In genomic region chr21:45000637-45001133, GRCh38 we compare ENCODE assay signal across 15 cellular contexts.
DNase-seq lines count a peak whose midpoint lies in the region; ATAC-seq, FAIRE-seq and TF ChIP-seq lines count a peak whose summit lies in the region.
"Had no signal": no experiment of that assay in that cellular context is flagged by ENCODE, and none has a peak within 500 bp of the region (broad histone marks: within the 10 kb centered on the region; RNA-seq: fewer than 3 reads in every experiment).

No MANE protein-coding gene starts in this region.

- H3K4me1 Mint-ChIP-seq in type B pancreatic cell (ENCODE audit: unreplicated experiment), result no peaks in the 10 kb centered on the region

- H4K8ac ChIP-seq in H1 (ENCODE audit: extremely low read depth, insufficient read depth, low read length) (no peak overlapping the region), neuronal stem cell (ENCODE audit: low read depth, low read length) (no peak overlapping the region)

- no peak overlapping the region for H3K4me3 Mint-ChIP-seq in type B pancreatic cell

- no peak overlapping the region for H3K27ac ChIP-seq in H1 (ENCODE audit: low read depth, low read length)
- no peak overlapping the region for H3K27ac ChIP-seq in neuronal stem cell (replicated peaks; ENCODE audit: low read length)
- H3K27ac ChIP-seq: colonic mucosa, neutrophil, right lobe of liver had no signal

- no peak overlapping the region for H3K4me3 ChIP-seq in H1 (ENCODE audit: extremely low read depth in 1 of 4, insufficient read depth in 2 of 4, low read depth in 3 of 4, low read length in 4 of 4)
- H3K4me3 ChIP-seq in neuronal stem cell (ENCODE audit: low read length in 2 of 2), result no peak overlapping the region
- H3K4me3 ChIP-seq: colonic mucosa, HAP-1, right lobe of liver had no signal

- H2BK120ac ChIP-seq in H1 (replicated peaks; ENCODE audit: low read depth, low read length), result no peak overlapping the region
- no peak overlapping the region for H2BK120ac ChIP-seq in neuronal stem cell (ENCODE audit: low read depth, low read length)

- H3K9ac ChIP-seq in H1 (replicated peaks in 1 of 4; ENCODE audit: extremely low read depth in 1 of 4, low read depth in 3 of 4, low read length in 3 of 4) (no peak overlapping the region), neuronal stem cell (ENCODE audit: low read depth, low read length, poor library complexity) (peak overlapping the region; percentile 77)

- ATAC-seq in GM19455 (IDR thresholded peaks at IDR 0.05; ENCODE audit: unreplicated experiment) (no peak), HG02759 (IDR thresholded peaks at IDR 0.05; ENCODE audit: unreplicated experiment) (no peak), GM18909 (IDR thresholded peaks at IDR 0.05; ENCODE audit: poor library complexity, unreplicated experiment) (no peak)

- H3K23ac ChIP-seq in H1 (ENCODE audit: insufficient read length), result no peak overlapping the region
- H3K23ac ChIP-seq in neuronal stem cell (ENCODE audit: low read depth, low read length, poor library complexity), result peak overlapping the region; percentile 80

- H3K4me1 ChIP-seq in H1 (replicated peaks in 1 of 4; ENCODE audit: control insufficient read depth in 3 of 4, insufficient read depth in 4 of 4, low read length in 3 of 4), result peaks cover 0 to 3% (median 0%) of the 10 kb centered on the region in 4 experiments; a peak in 1 of 7 replicates
- H3K4me1 ChIP-seq in neuronal stem cell (ENCODE audit: control insufficient read depth in 2 of 2, insufficient read depth in 1 of 2, low read depth in 1 of 2, low read length in 2 of 2), result peaks cover 10 to 14% of the 10 kb centered on the region in 2 donors
- H3K4me1 ChIP-seq: colonic mucosa, HAP-1, right lobe of liver had no signal

- H3K9me3 Mint-ChIP-seq in type B pancreatic cell, result peaks cover 2% of the 10 kb centered on the region

- H4K5ac ChIP-seq in H1 (ENCODE audit: insufficient read length, low read depth, low read length), result no peak overlapping the region

- H2BK20ac ChIP-seq in H1 (ENCODE audit: low read length), result no peak overlapping the region

- no peaks in the 10 kb centered on the region for H3K27me3 Mint-ChIP-seq in type B pancreatic cell

- no peak overlapping the region for H3K4me2 ChIP-seq in H1 (ENCODE audit: insufficient read depth in 1 of 2, low read depth in 2 of 2, low read length in 2 of 2)
- H3K4me2 ChIP-seq in neuronal stem cell (ENCODE audit: insufficient read depth, low read length, poor library complexity, severe bottlenecking), result no peak overlapping the region

- H3K27ac Mint-ChIP-seq in type B pancreatic cell, result peak overlapping the region; percentile 69

- H3K79me1 ChIP-seq in H1 (ENCODE audit: low read depth, low read length) (no peaks in the 10 kb centered on the region), neuronal stem cell (ENCODE audit: low read depth, low read length) (no peaks in the 10 kb centered on the region)

- TF ChIP-seq RAD21 in H1 (IDR thresholded peaks at IDR 0.05 in 1 of 2, conservative IDR thresholded peaks at IDR 0.05 in 1 of 2; ENCODE audit: low read depth in 2 of 2, low read length in 2 of 2), result no peak

- H3K79me2 ChIP-seq in H1 (ENCODE audit: control insufficient read depth in 1 of 2, insufficient read depth in 2 of 2, low read length in 2 of 2), result no peaks in the 10 kb centered on the region

- H3K18ac ChIP-seq in H1 (ENCODE audit: extremely low read depth, low read length), result no peak overlapping the region
- peak overlapping the region; percentile 85 for H3K18ac ChIP-seq in neuronal stem cell (ENCODE audit: low read length)

- no peaks in the 10 kb centered on the region for H3K9me3 ChIP-seq in H1 (ENCODE audit: insufficient read depth in 2 of 2, low read depth in 1 of 2, low read length in 1 of 2)
- peaks cover 2 to 3% of the 10 kb centered on the region in 2 donors for H3K9me3 ChIP-seq in neuronal stem cell (replicated peaks in 1 of 2; ENCODE audit: control insufficient read depth in 2 of 2, insufficient read depth in 1 of 2, low read depth in 1 of 2, low read length in 2 of 2)
- H3K9me3 ChIP-seq: colonic mucosa, HAP-1, neutrophil, right lobe of liver had no signal

- 93% methylated on average over 25 of the region's 27 CpGs; no CpG with 5 or more reads in 1 of the 2 experiments for WGBS in H1 (ENCODE audit: extremely low coverage in 1 of 2, insufficient coverage in 1 of 2, insufficient read length in 1 of 2, insufficient replicate concordance in 2 of 2, low coverage in 1 of 2, low lambda C conversion rate in 2 of 2, missing lambda C conversion rate in 1 of 2), 2 experiments
- no CpG with 5 or more reads among the region's 27 CpGs for WGBS in neuronal stem cell (ENCODE audit: extremely low coverage in 2 of 2, insufficient read length in 2 of 2, insufficient replicate concordance in 1 of 2), 2 donors

- H3K23me2 ChIP-seq in H1 (ENCODE audit: low read depth, low read length), result no peaks in the 10 kb centered on the region

- H4K91ac ChIP-seq in H1 (replicated peaks; ENCODE audit: insufficient read length, low read length) (no peak overlapping the region), neuronal stem cell (ENCODE audit: low read depth, low read length, poor library complexity) (no peak overlapping the region)

- POLR2A ChIA-PET in H1 (lab: Charles Lee; ENCODE audit: partially characterized antibody), result interaction anchor here (1.5 kb wide), 1 partner anchor 9 kb away, joined by 4 read pairs; no protein-coding TSS in a partner anchor

- no peaks in the 10 kb centered on the region for H3K36me3 ChIP-seq in H1 (ENCODE audit: control insufficient read depth in 2 of 4, insufficient read depth in 4 of 4, low read length in 3 of 4)
- no peaks in the 10 kb centered on the region for H3K36me3 ChIP-seq in neuronal stem cell (replicated peaks in 1 of 2; ENCODE audit: control insufficient read depth in 2 of 2, insufficient read depth in 2 of 2, low read length in 2 of 2)
- H3K36me3 ChIP-seq: colonic mucosa, HAP-1, neutrophil, right lobe of liver had no signal

- H3K14ac ChIP-seq in H1 (ENCODE audit: insufficient read length) (no peak overlapping the region), neuronal stem cell (ENCODE audit: low read length) (no peak overlapping the region)

- TF ChIP-seq CTCF in H1 (IDR thresholded peaks at IDR 0.05; ENCODE audit: control extremely low read depth in 1 of 3, insufficient read depth in 1 of 3, low read depth in 1 of 3, low read length in 3 of 3) (no peak), type B pancreatic cell (conservative IDR thresholded peaks at IDR 0.05) (no peak)

- peak; percentile 56 for DNase-seq in activated effector memory CD4-positive, alpha-beta T cell treated with anti-CD3 and anti-CD28 coated beads, Interleukin-2, amount 50 U/mL, for 16 hours
- no peak for DNase-seq in activated effector memory CD4-positive, alpha-beta T cell treated with Interleukin-2 at 50 U/mL for 16 hours
- DNase-seq in H1 (ENCODE audit: low read depth in 1 of 2, low spot score in 2 of 2), result no peak
- DNase-seq in neuronal stem cell (ENCODE audit: low spot score), result no peak
- no peak for DNase-seq in type B pancreatic cell (ENCODE audit: extremely low spot score, unreplicated experiment)
- DNase-seq: 8988T, colonic mucosa, MM.1S, NCI-H2081 had no signal

- H3K56ac ChIP-seq in H1 (replicated peaks; ENCODE audit: insufficient read length, low read depth, low read length), result no peak overlapping the region

- no peak for FAIRE-seq in H1 (lab: Jason Lieb, UNC)

- H2BK5ac ChIP-seq in H1 (ENCODE audit: low read depth, low read length) (0 out of 2 replicates have a peak overlapping the region, but pooled peaks have one; percentile 39), neuronal stem cell (ENCODE audit: low read length) (peak overlapping the region; percentile 75)

- CTCF ChIA-PET in H1 (lab: Charles Lee; ENCODE audit: partially characterized antibody), result interaction anchor here (4.3 kb wide), 1 partner anchor 137 kb away, joined by 20 read pairs; no protein-coding TSS in a partner anchor

- no peaks in the 10 kb centered on the region for H3K36me3 Mint-ChIP-seq in type B pancreatic cell

- TF ChIP-seq POLR2A in H1 (IDR thresholded peaks at IDR 0.05; ENCODE audit: control extremely low read depth in 1 of 2, low read depth in 2 of 2, low read length in 2 of 2), result no peak

- no peak overlapping the region for H3K4ac ChIP-seq in H1 (replicated peaks; ENCODE audit: insufficient read length, low read depth, low read length)
- H3K4ac ChIP-seq in neuronal stem cell (ENCODE audit: low read length), result no peak overlapping the region

- H2BK15ac ChIP-seq in H1 (ENCODE audit: low read length) (no peak overlapping the region), neuronal stem cell (ENCODE audit: low read length) (peak overlapping the region; percentile 94)

- H2AK5ac ChIP-seq in H1 (ENCODE audit: low read depth, low read length), result no peak overlapping the region
- peak overlapping the region; percentile 98 for H2AK5ac ChIP-seq in neuronal stem cell (ENCODE audit: low read depth, low read length)

- H2AFZ ChIP-seq in H1 (ENCODE audit: low read length) (no peak overlapping the region), neuronal stem cell (ENCODE audit: low read length) (no peak overlapping the region)

- H2BK12ac ChIP-seq in H1 (ENCODE audit: low read depth, low read length) (no peak overlapping the region), neuronal stem cell (ENCODE audit: low read length) (peak overlapping the region; percentile 75)

- H4K20me1 ChIP-seq in H1 (replicated peaks in 1 of 2; ENCODE audit: control insufficient read depth in 1 of 2, insufficient read depth in 2 of 2, low read length in 2 of 2), result no peaks in the 10 kb centered on the region

- H3K27me3 ChIP-seq in H1 (replicated peaks in 1 of 4; ENCODE audit: control insufficient read depth in 3 of 4, extremely low read depth in 1 of 4, insufficient read depth in 3 of 4, low read length in 3 of 4) (no peaks in the 10 kb centered on the region; a peak in 1 of 7 replicates), neuronal stem cell (ENCODE audit: control insufficient read depth in 3 of 3, insufficient read depth in 3 of 3, low read depth in 1 of 3, low read length in 3 of 3) (peaks cover 0 to 33% (median 0%) of the 10 kb centered on the region in 3 experiments)
- H3K27me3 ChIP-seq: colonic mucosa, right lobe of liver had no signal

- no peak for TF ChIP-seq EP300 in H1 (IDR thresholded peaks at IDR 0.05; ENCODE audit: borderline replicate concordance in 1 of 2, low read depth in 2 of 2, low read length in 2 of 2)

TF ChIP-seq in H1, 55 proteins besides CTCF, POLR2A, EP300 and RAD21 (continues in another document):
- TF ChIP-seq TCF12 (IDR thresholded peaks at IDR 0.05; ENCODE audit: low read depth, low read length) (no peak), CBX8 (IDR thresholded peaks at IDR 0.05; ENCODE audit: borderline replicate concordance, low read depth, low read length) (no peak), KDM5A (IDR thresholded peaks at IDR 0.05; ENCODE audit: low read length) (no peak), RBBP5 (IDR thresholded peaks at IDR 0.05; ENCODE audit: borderline replicate concordance, low read depth, low read length) (no peak)
- TF ChIP-seq, protein P1, sequence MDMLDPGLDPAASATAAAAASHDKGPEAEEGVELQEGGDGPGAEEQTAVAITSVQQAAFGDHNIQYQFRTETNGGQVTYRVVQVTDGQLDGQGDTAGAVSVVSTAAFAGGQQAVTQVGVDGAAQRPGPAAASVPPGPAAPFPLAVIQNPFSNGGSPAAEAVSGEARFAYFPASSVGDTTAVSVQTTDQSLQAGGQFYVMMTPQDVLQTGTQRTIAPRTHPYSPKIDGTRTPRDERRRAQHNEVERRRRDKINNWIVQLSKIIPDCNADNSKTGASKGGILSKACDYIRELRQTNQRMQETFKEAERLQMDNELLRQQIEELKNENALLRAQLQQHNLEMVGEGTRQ (IDR thresholded peaks at IDR 0.05; ENCODE audit: low read length), result no peak
